In genomic region chr14:56581041-56581727, GRCh38 we compare ENCODE assay signal across 8 cellular contexts.
DNase-seq lines count a peak whose midpoint lies in the region; ATAC-seq and TF ChIP-seq lines count a peak whose summit lies in the region.

No MANE protein-coding gene starts in this region.

- DNase-seq in NCI-H748 (lab: John Stamatoyannopoulos, UW; ENCODE audit: unreplicated experiment) (peak; percentile 50), NCI-H748 treated with DMSO at 0.1 percent for 48 hours (lab: John Stamatoyannopoulos, UW) (no peak), NCI-H2029 treated with DMSO at 0.1 percent for 48 hours (lab: John Stamatoyannopoulos, UW) (peak; percentile 65), retinal pigment epithelial cell (ENCODE audit: low read depth) (no peak), amniotic stem cell (lab: John Stamatoyannopoulos, UW) (no peak)

- no peaks in the 10 kb centered on the region for H3K27me3 ChIP-seq in endocrine pancreas (ENCODE audit: control insufficient read depth, insufficient read depth, low read length)

- H3K4me3 ChIP-seq in endocrine pancreas (ENCODE audit: control insufficient read depth, insufficient read depth, low read length) (peak overlapping the region; percentile 95), retinal pigment epithelial cell (ENCODE audit: low read length) (peak overlapping the region; percentile 69)

- H3K9ac ChIP-seq in endocrine pancreas (ENCODE audit: control insufficient read depth, insufficient read depth, low read length), result no peak overlapping the region

- no peaks in the 10 kb centered on the region for H3K36me3 ChIP-seq in endocrine pancreas (ENCODE audit: control insufficient read depth, insufficient read depth, low read length)

- ATAC-seq in HG03139 (IDR thresholded peaks at IDR 0.05; ENCODE audit: unreplicated experiment) (no peak), HG02678 (IDR thresholded peaks at IDR 0.05; ENCODE audit: unreplicated experiment) (no peak)

- no peaks in the 10 kb centered on the region for H3K9me3 ChIP-seq in endocrine pancreas (ENCODE audit: control insufficient read depth, low read length)

- peaks cover 22% of the 10 kb centered on the region for H3K4me1 ChIP-seq in endocrine pancreas (ENCODE audit: control insufficient read depth, insufficient read depth, low read length)

- no peak for TF ChIP-seq CTCF in retinal pigment epithelial cell (conservative IDR thresholded peaks at IDR 0.05; ENCODE audit: low read depth, low read length)

Comparison
In these comparisons a context has a peak if more than half of its experiments do, and no peak if none do; other contexts are left out.
1. DNase-seq: peak in NCI-H748 (single experiment) and NCI-H2029 treated with DMSO at 0.1 percent for 48 hours (single experiment); none in NCI-H748 treated with DMSO at 0.1 percent for 48 hours (single experiment), retinal pigment epithelial cell (single experiment) and amniotic stem cell (single experiment).